ENCODE assay signal across 2 cellular contexts in genomic region chr14:94027566-94028449, GRCh38.
TF ChIP-seq lines count a peak whose summit lies in the region.

No MANE protein-coding gene starts in this region.

TF ChIP-seq in H1, 55 proteins besides CTCF, POLR2A, EP300 and RAD21:
- no peak for TF ChIP-seq SRF (IDR thresholded peaks at IDR 0.05; ENCODE audit: low read depth, low read length)

TF ChIP-seq in HEK293T, 16 proteins besides CTCF, POLR2A, EP300 and RAD21:
- no peak for TF ChIP-seq ZNF384 (IDR thresholded peaks at IDR 0.05)
- TF ChIP-seq TARDBP (IDR thresholded peaks at IDR 0.05) = no peak
- no peak for TF ChIP-seq FOXM1 (IDR thresholded peaks at IDR 0.05; ENCODE audit: borderline replicate concordance)
- no peak for TF ChIP-seq SUZ12 (IDR thresholded peaks at IDR 0.05)
- TF ChIP-seq BHLHE40 (IDR thresholded peaks at IDR 0.05; ENCODE audit: borderline replicate concordance) = no peak
- no peak for TF ChIP-seq FOXK2 (IDR thresholded peaks at IDR 0.05)
- no peak for TF ChIP-seq LEF1 (IDR thresholded peaks at IDR 0.05; ENCODE audit: borderline replicate concordance)
- no peak for TF ChIP-seq HDGF (IDR thresholded peaks at IDR 0.05; ENCODE audit: borderline replicate concordance)
- TF ChIP-seq SP1 (IDR thresholded peaks at IDR 0.05) = no peak
- no peak for TF ChIP-seq ELF4 (IDR thresholded peaks at IDR 0.05)
- no peak for TF ChIP-seq NFRKB (IDR thresholded peaks at IDR 0.05)
- TF ChIP-seq FOXA1 (IDR thresholded peaks at IDR 0.05) = no peak
- TF ChIP-seq PKNOX1 (IDR thresholded peaks at IDR 0.05) = no peak
- no peak for TF ChIP-seq L3MBTL2 (conservative IDR thresholded peaks at IDR 0.05)
- TF ChIP-seq ARNT (IDR thresholded peaks at IDR 0.05) = no peak
- no peak for TF ChIP-seq CTBP1 (IDR thresholded peaks at IDR 0.05; ENCODE audit: borderline replicate concordance)
